8 cellular contexts compared by ENCODE assay signal in the genomic region with DNA sequence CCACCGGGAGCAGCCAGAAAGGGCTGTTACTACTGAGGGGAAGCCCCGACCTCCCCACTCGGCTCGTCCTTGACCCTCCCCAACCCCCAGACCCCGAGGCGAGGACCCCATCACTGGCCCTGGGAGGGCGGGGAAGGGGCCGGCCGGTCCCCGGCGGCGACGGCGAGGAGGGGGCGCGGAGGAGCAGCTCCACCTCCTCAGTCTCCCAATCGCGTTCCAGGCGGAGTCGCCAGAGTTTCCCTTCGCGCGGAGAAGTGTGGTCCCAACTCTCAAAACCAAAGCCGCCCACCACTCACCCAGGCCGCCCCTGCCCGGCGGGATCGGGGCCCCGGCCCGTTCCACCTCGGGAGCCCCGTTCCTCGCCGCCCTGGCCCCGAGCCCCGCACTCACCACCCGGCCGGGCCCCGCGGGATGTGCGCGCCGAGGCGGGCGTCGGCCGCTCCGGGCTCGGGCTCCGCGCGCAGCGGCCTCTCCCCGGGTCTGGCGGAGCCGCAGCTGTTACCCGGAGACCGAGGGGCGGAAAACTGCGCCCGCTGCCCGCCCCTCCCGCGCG. TPM values are rescaled to one million over a fixed set of nuclear protein-coding genes. Genes with fewer than 3 reads are reported as not detected.
A peak's percentile ranks its signal among the peaks of the same experiment; 100 is the strongest.
DNase-seq lines count a peak whose midpoint lies in the region; ATAC-seq and TF ChIP-seq lines count a peak whose summit lies in the region.

No MANE protein-coding gene starts in this region.

- no peaks in the 10 kb centered on the region for H3K36me3 ChIP-seq in gastrocnemius medialis

- DNase-seq in HuH-7 (ENCODE audit: low spot score), result peak; percentile 63
- DNase-seq in astrocyte of the cerebellum (ENCODE audit: low read depth), result no peak
- no peak for DNase-seq in gastrocnemius medialis
- DNase-seq in A172 (ENCODE audit: low spot score), result no peak
- DNase-seq in amniotic stem cell (lab: John Stamatoyannopoulos, UW), result no peak
- DNase-seq in NCI-H1048 (lab: John Stamatoyannopoulos, UW), result no peak

- H3K9me3 ChIP-seq in iPS-18c (ENCODE audit: control insufficient read depth, insufficient read depth, low read length) (no peaks in the 10 kb centered on the region), gastrocnemius medialis (no peaks in the 10 kb centered on the region)

- H3K4me3 ChIP-seq in astrocyte of the cerebellum (ENCODE audit: low read depth, low read length) (peak overlapping the region; percentile 61), iPS-18c (ENCODE audit: insufficient read depth, low read depth, low read length) (peak overlapping the region; percentile 80), gastrocnemius medialis (peak overlapping the region; percentile 65 to 78 (median 74))

- in situ Hi-C loops in astrocyte of the cerebellum (cut with HindIII; ENCODE audit: low sequenced_read_pairs) (loop anchor here (25.0 kb wide), 1 partner anchor 167 kb away; no protein-coding TSS in a partner anchor), gastrocnemius medialis (cut with MboI; ENCODE audit: low sequenced_read_pairs in 4 of 4) (no loop called here)

- peaks cover 0 to 10% (median 0%) of the 10 kb centered on the region in 3 donors for H3K27me3 ChIP-seq in gastrocnemius medialis

- H3K27ac ChIP-seq in gastrocnemius medialis, result peak overlapping the region; percentile 0 to 73 (median 58)

- no peak for TF ChIP-seq CTCF in astrocyte of the cerebellum (IDR thresholded peaks at IDR 0.05; ENCODE audit: low read depth, low read length, missing control alignments)
- no peak for TF ChIP-seq CTCF in gastrocnemius medialis (IDR thresholded peaks at IDR 0.05 in 4 of 5, conservative IDR thresholded peaks at IDR 0.05 in 1 of 5)

- peaks cover 5 to 9% of the 10 kb centered on the region in 2 donors for H3K4me1 ChIP-seq in gastrocnemius medialis

- ATAC-seq in GM18498 (IDR thresholded peaks at IDR 0.05; ENCODE audit: unreplicated experiment) (peak; percentile 37), gastrocnemius medialis (peak; percentile 19 to 45)

- intact Hi-C loops in gastrocnemius medialis (cut with DNase I; ENCODE audit: low total_unique reads), result loop anchor here (1.0 kb wide), 1 partner anchor 37 kb away; a partner anchor contains a TSS

- TF ChIP-seq POLR2A in gastrocnemius medialis (IDR thresholded peaks at IDR 0.05), result peak; percentile 27 to 44

RNA-seq across cellular contexts. Expression of gene PLXNB1, which starts 0.9 kb away (rescaled TPM):
- 1 to 10 TPM; 2.8 to 7.2 (median 3.5) TPM for total RNA-seq in gastrocnemius medialis
- total RNA-seq in A172 (2014; rRNA removed; shearing (Covaris generic)), result 24.9 and 66.5 TPM in 2 replicates

RNA-seq across cellular contexts. Expression of gene CCDC51, which starts 11.0 kb away (rescaled TPM):
- 10 to 100 TPM in 2 of 4 donors, 1 to 10 TPM in 2; 4.9 to 12.2 (median 9.9) TPM for total RNA-seq in gastrocnemius medialis
- 42.7 and 49.8 TPM in 2 replicates for total RNA-seq in A172 (2014; rRNA removed; shearing (Covaris generic))

RNA-seq across cellular contexts. Expression of gene TMA7, which starts 11.1 kb away (rescaled TPM):
- total RNA-seq in gastrocnemius medialis, result 100 to 1,000 TPM; 202 to 353 (median 294) TPM
- 556 and 560 TPM in 2 replicates for total RNA-seq in A172 (2014; rRNA removed; shearing (Covaris generic))

RNA-seq across cellular contexts. Expression of gene ATRIP, which starts 17.6 kb away (rescaled TPM):
- total RNA-seq in gastrocnemius medialis, result 1 to 10 TPM; 4.8 to 7.2 (median 7.0) TPM
- total RNA-seq in A172 (2014; rRNA removed; shearing (Covaris generic)), result 8.1 and 14.6 TPM in 2 replicates

RNA-seq across cellular contexts. Expression of gene FBXW12, which starts 56.9 kb away (rescaled TPM):
- not detected for total RNA-seq in gastrocnemius medialis
- total RNA-seq in A172 (2014; rRNA removed; shearing (Covaris generic)), result not detected in 2 replicates
